In the genomic region with DNA sequence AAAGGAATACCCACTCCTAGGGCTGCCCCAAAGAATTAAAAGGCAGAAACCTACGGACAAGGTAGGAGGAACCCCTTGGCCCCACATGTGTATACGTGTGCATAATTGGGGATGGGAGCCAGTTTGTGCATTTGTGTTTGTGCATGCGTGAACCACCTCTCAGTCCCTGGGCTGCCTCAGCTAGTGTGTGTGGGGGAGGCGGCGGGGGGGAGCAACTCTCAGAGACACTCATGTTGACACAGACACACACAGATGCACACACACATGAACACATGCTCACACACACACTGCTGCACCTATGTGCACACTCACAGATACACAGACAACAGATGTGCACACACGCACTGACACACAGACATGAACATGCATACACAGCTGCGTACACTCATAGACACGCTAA, we compare ENCODE assay signal across 24 cellular contexts. TPM values are rescaled to one million over a fixed set of nuclear protein-coding genes. Genes with fewer than 3 reads are reported as not detected.
"Had no signal": no experiment of that assay in that cellular context is flagged by ENCODE, and none has a peak within 500 bp of the region (broad histone marks: within the 10 kb centered on the region; RNA-seq: fewer than 3 reads in every experiment).

No MANE protein-coding gene starts in this region.

- H3K9me3 ChIP-seq: esophagus squamous epithelium, left lung, lower lobe of right lung, stomach, thoracic aorta, transverse colon had no signal

- H2AFZ ChIP-seq: hepatocyte, neural progenitor cell had no signal

- H3K9ac ChIP-seq: neural progenitor cell had no signal

- H3K4me3 ChIP-seq: dorsolateral prefrontal cortex, esophagus squamous epithelium, hepatocyte, left lung, lower lobe of right lung, neural progenitor cell, stomach, thoracic aorta, transverse colon had no signal

- H3K4me1 ChIP-seq: left lung, lower lobe of right lung, neural progenitor cell had no signal

- H3K27me3 ChIP-seq: hepatocyte, neural progenitor cell, transverse colon had no signal

- H3K27ac ChIP-seq: dorsolateral prefrontal cortex, esophagus squamous epithelium, hepatocyte, left lung, lower lobe of right lung, neural progenitor cell, stomach, thoracic aorta, transverse colon had no signal

- H3K36me3 ChIP-seq: esophagus squamous epithelium, left lung, lower lobe of right lung, neural progenitor cell, stomach, thoracic aorta, transverse colon had no signal

- H3K4me2 ChIP-seq: hepatocyte, neural progenitor cell had no signal

- DNase-seq: cortex of kidney; dorsolateral prefrontal cortex; effector CD8-positive, alpha-beta T cell; esophagus squamous epithelium; foreskin fibroblast; left lung; lower lobe of right lung; midbrain; occipital lobe; posterior cingulate gyrus; right cardiac atrium; small intestine; stimulated activated CD4-positive, alpha-beta T cell treated with anti-CD3 and anti-CD28 coated beads, Interleukin-12 subunit alpha, Interleukin-12 subunit beta, amount 100 ng/mL, for 4 hours; stimulated activated naive CD4-positive, alpha-beta T cell; stomach; substantia nigra; transverse colon had no signal

RNA-seq across cellular contexts. Expression of a gene that starts 5.1 kb away (rescaled TPM):
- total RNA-seq: kidney epithelial cell; natural killer cell treated with Interleukin-12 subunit alpha and Interleukin-12 subunit beta and Interleukin-15 and Interleukin-18, amount 100 ng/mL, for 72 hours; occipital lobe; pulmonary artery endothelial cell; right cardiac atrium; stomach; thoracic aorta; transverse colon; urinary bladder had no signal
- polyA plus RNA-seq: right cardiac atrium, small intestine, urinary bladder had no signal
